8 cellular contexts compared by ENCODE assay signal in the genomic region with DNA sequence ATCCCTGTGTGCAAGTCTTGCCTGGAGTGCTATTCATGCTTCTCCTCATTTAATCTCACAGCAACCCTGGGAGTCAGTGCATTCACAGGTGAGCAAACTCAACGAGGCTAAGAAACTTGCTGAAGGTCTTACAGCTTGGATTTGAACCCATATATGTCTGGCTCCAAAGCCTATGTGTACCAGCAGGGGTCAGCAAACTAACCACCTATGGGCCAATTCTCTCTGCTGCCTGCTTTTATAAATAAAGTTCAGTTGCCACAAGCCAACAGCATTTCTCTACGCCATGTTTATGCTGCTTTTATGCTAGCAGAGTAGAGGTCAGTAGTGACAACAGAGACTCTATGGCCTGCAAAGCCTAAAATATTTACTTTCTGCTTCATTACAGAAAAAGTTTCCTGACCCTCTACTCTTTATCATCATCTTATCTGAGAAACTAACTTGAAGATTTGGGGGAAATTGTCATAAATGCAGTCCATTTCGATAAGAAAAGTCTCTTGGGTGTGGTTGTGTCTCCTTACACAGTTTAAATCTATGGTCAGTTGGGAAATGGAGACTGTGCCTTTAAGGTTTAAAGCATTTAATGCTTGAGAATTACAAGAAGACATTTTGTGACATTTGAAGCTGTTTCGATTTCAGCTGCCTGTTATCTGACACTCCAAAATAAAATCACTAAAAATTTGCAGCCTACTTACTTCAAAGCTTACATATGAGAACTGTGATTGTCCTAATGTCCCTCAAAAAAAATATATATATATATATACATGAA.
DNase-seq lines count a peak whose midpoint lies in the region; ATAC-seq and TF ChIP-seq lines count a peak whose summit lies in the region.

No MANE protein-coding gene starts in this region.

- peak; percentile 46 for ATAC-seq in stimulated activated naive CD8-positive, alpha-beta T cell treated with anti-CD3 and anti-CD28 coated beads, Interleukin-15, amount 100 ng/mL, for 72 hours
- no peak for ATAC-seq in stimulated activated naive CD8-positive, alpha-beta T cell treated with anti-CD3 and anti-CD28 coated beads, Interleukin-15, Interleukin-2, amounts not matched to agents 100 U/mL and 50 U/mL, for 24 hours
- ATAC-seq in HG02623 (IDR thresholded peaks at IDR 0.05; ENCODE audit: unreplicated experiment) = peak; percentile 74

- H3K27me3 Mint-ChIP-seq in stimulated activated naive CD8-positive, alpha-beta T cell treated with anti-CD3 and anti-CD28 coated beads, Interleukin-15, amount 100 ng/mL, for 72 hours = no peaks in the 10 kb centered on the region
- no peaks in the 10 kb centered on the region for H3K27me3 Mint-ChIP-seq in CD8-positive, alpha-beta memory T cell

- no peaks in the 10 kb centered on the region for H3K9me3 ChIP-seq in OCI-LY3 (ENCODE audit: insufficient read depth, low read length)
- no peaks in the 10 kb centered on the region for H3K9me3 ChIP-seq in testis
- no peaks in the 10 kb centered on the region for H3K9me3 ChIP-seq in CD8-positive, alpha-beta memory T cell (ENCODE audit: low read length)

- POLR2A ChIA-PET in CD8-positive, alpha-beta memory T cell (lab: Charles Lee) = no interaction called here

- H3K4me1 Mint-ChIP-seq in stimulated activated naive CD8-positive, alpha-beta T cell treated with anti-CD3 and anti-CD28 coated beads, Interleukin-15, amount 100 ng/mL, for 72 hours = no peaks in the 10 kb centered on the region
- H3K4me1 Mint-ChIP-seq in CD8-positive, alpha-beta memory T cell = no peaks in the 10 kb centered on the region

- DNase-seq in stimulated activated naive CD8-positive, alpha-beta T cell treated with anti-CD3 and anti-CD28 coated beads, Interleukin-15, amount 100 ng/mL, for 72 hours = no peak
- DNase-seq in stimulated activated naive CD8-positive, alpha-beta T cell treated with anti-CD3 and anti-CD28 coated beads, Interleukin-15, Interleukin-2, amounts not matched to agents 100 U/mL and 50 U/mL, for 24 hours = no peak
- peak; percentile 63 for DNase-seq in fibroblast of peridontal ligament (ENCODE audit: extremely low read depth)
- peak; percentile 42 for DNase-seq in testis
- DNase-seq in CD8-positive, alpha-beta memory T cell = no peak
- DNase-seq in mesenteric fat pad (ENCODE audit: low spot score) = no peak

- TF ChIP-seq POLR2A in testis (IDR thresholded peaks at IDR 0.05) = no peak

- no peak overlapping the region for H3K4me3 ChIP-seq in OCI-LY3 (ENCODE audit: low read length)
- no peak overlapping the region for H3K4me3 ChIP-seq in testis
- no peak overlapping the region for H3K4me3 ChIP-seq in CD8-positive, alpha-beta memory T cell (ENCODE audit: low read length)

- H3K4me1 ChIP-seq in OCI-LY3 (ENCODE audit: low read length) (no peaks in the 10 kb centered on the region), testis (no peaks in the 10 kb centered on the region)
- H3K4me1 ChIP-seq in CD8-positive, alpha-beta memory T cell (ENCODE audit: insufficient read depth, low read length) = no peaks in the 10 kb centered on the region

- H3K27ac Mint-ChIP-seq in stimulated activated naive CD8-positive, alpha-beta T cell treated with anti-CD3 and anti-CD28 coated beads, Interleukin-15, amount 100 ng/mL, for 72 hours = no peak overlapping the region
- no peak overlapping the region for H3K27ac Mint-ChIP-seq in CD8-positive, alpha-beta memory T cell

- 0 out of 2 replicates have a peak overlapping the region, but pooled peaks have one; percentile 30 for H2AFZ ChIP-seq in OCI-LY3 (ENCODE audit: low read depth, low read length)

- intact Hi-C loops in testis (cut with DNase I; ENCODE audit: low total_unique reads) = no loop called here

- no peak overlapping the region for H3K9ac ChIP-seq in OCI-LY3 (ENCODE audit: low read length)

- no peaks in the 10 kb centered on the region for H3K79me2 ChIP-seq in OCI-LY3 (ENCODE audit: low read length)

- no peak overlapping the region for H3K4me3 Mint-ChIP-seq in stimulated activated naive CD8-positive, alpha-beta T cell treated with anti-CD3 and anti-CD28 coated beads, Interleukin-15, amount 100 ng/mL, for 72 hours
- no peak overlapping the region for H3K4me3 Mint-ChIP-seq in CD8-positive, alpha-beta memory T cell

- H3K36me3 ChIP-seq in OCI-LY3 (replicated peaks; ENCODE audit: low read depth, low read length) (no peaks in the 10 kb centered on the region), testis (ENCODE audit: low read depth, missing control alignments) (no peaks in the 10 kb centered on the region)
- no peaks in the 10 kb centered on the region for H3K36me3 ChIP-seq in CD8-positive, alpha-beta memory T cell (ENCODE audit: insufficient read depth, low read length)

- H3K9me3 Mint-ChIP-seq in stimulated activated naive CD8-positive, alpha-beta T cell treated with anti-CD3 and anti-CD28 coated beads, Interleukin-15, amount 100 ng/mL, for 72 hours = no peaks in the 10 kb centered on the region
- peaks cover 0 to 2% (median 0%) of the 10 kb centered on the region in 5 donors for H3K9me3 Mint-ChIP-seq in CD8-positive, alpha-beta memory T cell

- CTCF ChIA-PET in CD8-positive, alpha-beta memory T cell (lab: Charles Lee) = no interaction called here

- H3K36me3 Mint-ChIP-seq in CD8-positive, alpha-beta memory T cell = no peaks in the 10 kb centered on the region

- no peak overlapping the region for H3K27ac ChIP-seq in OCI-LY3 (ENCODE audit: low read length)
- no peak overlapping the region for H3K27ac ChIP-seq in testis
- no peak overlapping the region for H3K27ac ChIP-seq in CD8-positive, alpha-beta memory T cell (ENCODE audit: low read depth, low read length)

- H3K27me3 ChIP-seq in OCI-LY3 (ENCODE audit: low read depth, low read length) (no peaks in the 10 kb centered on the region), testis (no peaks in the 10 kb centered on the region)
- no peaks in the 10 kb centered on the region for H3K27me3 ChIP-seq in CD8-positive, alpha-beta memory T cell (ENCODE audit: insufficient read depth, low read length, poor library complexity, severe bottlenecking)

- H3K4me2 ChIP-seq in OCI-LY3 (ENCODE audit: low read length) = no peak overlapping the region

- H4K20me1 ChIP-seq in OCI-LY3 (ENCODE audit: insufficient read depth, low read length) = no peaks in the 10 kb centered on the region

- WGBS in testis, 2 donors = 67 to 68% methylated on average over 4 of the region's 4 CpGs

- TF ChIP-seq CTCF in OCI-LY3 (IDR thresholded peaks at IDR 0.05; ENCODE audit: low read depth, low read length) (peak; percentile 46), testis (IDR thresholded peaks at IDR 0.05) (peak; percentile 25 to 29 (median 28))

Comparison
In these comparisons a context has a peak if more than half of its experiments do, and no peak if none do; other contexts are left out.
1. DNase-seq: peak in fibroblast of peridontal ligament (single experiment) and testis (single experiment); none in stimulated activated naive CD8-positive, alpha-beta T cell treated with anti-CD3 and anti-CD28 coated beads, Interleukin-15, amount 100 ng/mL, for 72 hours (0 of 2), stimulated activated naive CD8-positive, alpha-beta T cell treated with anti-CD3 and anti-CD28 coated beads, Interleukin-15, Interleukin-2, amounts not matched to agents 100 U/mL and 50 U/mL, for 24 hours (single experiment), CD8-positive, alpha-beta memory T cell (0 of 5) and mesenteric fat pad (single experiment).